21 cellular contexts compared by ENCODE assay signal in the genomic region with DNA sequence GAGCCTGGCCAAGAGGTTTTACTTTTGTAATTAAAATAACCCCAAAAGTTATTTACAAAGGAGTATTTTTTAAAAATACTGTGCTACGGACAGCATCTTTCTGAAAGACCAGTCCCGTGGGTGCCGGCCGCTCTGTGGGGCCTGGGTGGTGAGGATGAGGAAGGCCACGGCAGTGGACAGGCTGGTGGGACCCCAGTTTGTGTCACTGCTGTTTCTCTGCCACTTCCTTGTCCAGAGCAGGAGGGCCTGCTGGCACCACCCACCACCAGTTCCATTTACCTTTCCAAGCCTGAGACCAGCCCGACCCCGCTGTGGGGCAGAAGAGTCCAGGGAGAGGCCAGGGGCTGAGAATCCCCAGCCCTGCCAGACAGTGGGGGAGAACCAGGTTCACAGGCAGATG. TPM values are rescaled to one million over a fixed set of nuclear protein-coding genes. Genes with fewer than 3 reads are reported as not detected.
"Had no signal": no experiment of that assay in that cellular context is flagged by ENCODE, and none has a peak within 500 bp of the region (broad histone marks: within the 10 kb centered on the region; RNA-seq: fewer than 3 reads in every experiment).

No MANE protein-coding gene starts in this region.

- H3K27me3 Mint-ChIP-seq: activated CD4-positive, alpha-beta T cell treated with anti-CD3 and anti-CD28 coated beads for 36 hours; activated CD8-positive, alpha-beta T cell treated with anti-CD3 and anti-CD28 coated beads for 36 hours; activated naive CD8-positive, alpha-beta T cell; central memory CD8-positive, alpha-beta T cell; stimulated activated naive CD8-positive, alpha-beta T cell treated with anti-CD3 and anti-CD28 coated beads, Interleukin-15, amount 100 ng/mL, for 72 hours; T-helper 17 cell had no signal

- H3K4me1 Mint-ChIP-seq: activated CD4-positive, alpha-beta T cell treated with anti-CD3 and anti-CD28 coated beads for 36 hours; stimulated activated naive CD8-positive, alpha-beta T cell treated with anti-CD3 and anti-CD28 coated beads, Interleukin-15, amount 100 ng/mL, for 72 hours had no signal

- H3K9me3 Mint-ChIP-seq: activated CD8-positive, alpha-beta T cell treated with anti-CD3 and anti-CD28 coated beads for 36 hours; activated T-cell treated with anti-CD3 and anti-CD28 coated beads, Interleukin-2, amount 50 U/mL, for 72 hours; central memory CD8-positive, alpha-beta T cell; nephron; stimulated activated naive CD8-positive, alpha-beta T cell treated with anti-CD3 and anti-CD28 coated beads, Interleukin-15, amount 100 ng/mL, for 72 hours had no signal

- DNase-seq: activated CD4-positive, alpha-beta T cell treated with anti-CD3 and anti-CD28 coated beads for 36 hours; activated CD8-positive, alpha-beta T cell treated with anti-CD3 and anti-CD28 coated beads for 36 hours; activated gamma-delta T cell; activated T-cell treated with anti-CD3 and anti-CD28 coated beads, Interleukin-2, amount 50 U/mL, for 72 hours; amygdala; body of pancreas; effector memory CD4-positive, alpha-beta T cell; foreskin keratinocyte; head of caudate nucleus; mesenchymal stem cell; occipital lobe; stimulated activated CD4-positive, alpha-beta T cell treated with anti-CD3 and anti-CD28 coated beads, Interleukin-1b, Interleukin-23, amount 100 ng/mL, for 48 hours; stimulated activated naive CD8-positive, alpha-beta T cell treated with anti-CD3 and anti-CD28 coated beads, Interleukin-15, amount 100 ng/mL, for 72 hours; T-helper 17 cell; testis had no signal

- H3K27me3 ChIP-seq: body of pancreas, foreskin keratinocyte, testis had no signal

- H3K9me3 ChIP-seq: body of pancreas, prostate gland, testis had no signal

- H3K27ac Mint-ChIP-seq: activated CD4-positive, alpha-beta T cell treated with anti-CD3 and anti-CD28 coated beads for 36 hours; activated CD8-positive, alpha-beta T cell treated with anti-CD3 and anti-CD28 coated beads for 36 hours; activated naive CD8-positive, alpha-beta T cell; activated T-cell treated with anti-CD3 and anti-CD28 coated beads, Interleukin-2, amount 50 U/mL, for 72 hours; T-helper 17 cell had no signal

- H3K4me3 Mint-ChIP-seq: activated CD4-positive, alpha-beta T cell treated with anti-CD3 and anti-CD28 coated beads for 36 hours; activated CD8-positive, alpha-beta T cell treated with anti-CD3 and anti-CD28 coated beads for 36 hours; activated naive CD8-positive, alpha-beta T cell; activated T-cell treated with anti-CD3 and anti-CD28 coated beads, Interleukin-2, amount 50 U/mL, for 72 hours; central memory CD8-positive, alpha-beta T cell; nephron; stimulated activated naive CD8-positive, alpha-beta T cell treated with anti-CD3 and anti-CD28 coated beads, Interleukin-15, amount 100 ng/mL, for 72 hours; T-helper 17 cell had no signal

- ATAC-seq: activated CD4-positive, alpha-beta T cell treated with anti-CD3 and anti-CD28 coated beads for 36 hours; activated CD8-positive, alpha-beta T cell treated with anti-CD3 and anti-CD28 coated beads for 36 hours; activated T-cell treated with anti-CD3 and anti-CD28 coated beads, Interleukin-2, amount 50 U/mL, for 72 hours; body of pancreas; foreskin keratinocyte; sciatic nerve; stimulated activated naive CD8-positive, alpha-beta T cell treated with anti-CD3 and anti-CD28 coated beads, Interleukin-15, amount 100 ng/mL, for 72 hours; T-helper 17 cell had no signal

- H3K4me1 ChIP-seq: body of pancreas, testis had no signal

- H3K27ac ChIP-seq: foreskin keratinocyte, prostate gland, testis had no signal

- H3K4me3 ChIP-seq: body of pancreas, prostate gland, testis had no signal

RNA-seq across cellular contexts. Expression of a gene that starts 55.7 kb away (rescaled TPM):
- total RNA-seq: left lobe of liver, T-helper 17 cell had no signal
